10 cellular contexts compared by ENCODE assay signal in genomic region chr4:123554819-123555499, GRCh38.
DNase-seq lines count a peak whose midpoint lies in the region; ATAC-seq and TF ChIP-seq lines count a peak whose summit lies in the region.
"Had no signal": no experiment of that assay in that cellular context is flagged by ENCODE, and none has a peak within 500 bp of the region (broad histone marks: within the 10 kb centered on the region; RNA-seq: fewer than 3 reads in every experiment).

No MANE protein-coding gene starts in this region.

- H3K9me3 Mint-ChIP-seq in Caco-2 (ENCODE audit: unreplicated experiment), result no peaks in the 10 kb centered on the region
- no peaks in the 10 kb centered on the region for H3K9me3 Mint-ChIP-seq in activated CD8-positive, alpha-beta memory T cell treated with anti-CD3 and anti-CD28 coated beads, Interleukin-2, amount 10 ng/mL, durations not matched to agents 7 days and 5 days (ENCODE audit: low read depth)

- H3K27ac ChIP-seq in right cardiac atrium (ENCODE audit: low read length) (peak overlapping the region; percentile 53), prostate gland (peak overlapping the region; percentile 53 to 67)

- H3K27me3 ChIP-seq in Caco-2 (replicated peaks; ENCODE audit: control insufficient read depth, insufficient read depth, low read length), result no peaks in the 10 kb centered on the region
- H3K27me3 ChIP-seq in right cardiac atrium (ENCODE audit: control insufficient read depth, insufficient read depth), result no peaks in the 10 kb centered on the region
- no peaks in the 10 kb centered on the region for H3K27me3 ChIP-seq in prostate gland (replicated peaks; ENCODE audit: insufficient read depth)

- CTCF ChIA-PET in Caco-2 (lab: Charles Lee), result interaction anchor here (1.1 to 2.1 kb wide), 3 partner anchors 10 to 158 kb away, joined by 4 to 8 read pairs (median 4); partner anchors contain the start of gene SPRY1
- CTCF ChIA-PET in activated CD8-positive, alpha-beta memory T cell treated with anti-CD3 and anti-CD28 coated beads, Interleukin-2, amount 10 ng/mL, durations not matched to agents 7 days and 5 days (lab: Charles Lee), result interaction anchor here (0.7 to 1.7 kb wide), 3 partner anchors 9 to 158 kb away, joined by 3 to 13 read pairs (median 3); partner anchors contain the start of gene SPRY1

- ATAC-seq in right cardiac atrium, result peak; percentile 65 to 70
- ATAC-seq in activated CD8-positive, alpha-beta memory T cell treated with anti-CD3 and anti-CD28 coated beads, Interleukin-2, amount 10 ng/mL, durations not matched to agents 7 days and 5 days, result no peak

- no peak for DNase-seq in Caco-2
- peak; percentile 17 for DNase-seq in amniotic epithelial cell (ENCODE audit: low read depth)
- peak in 2 of 3 donors; percentile 38 to 65 for DNase-seq in right cardiac atrium
- peak; percentile 44 for DNase-seq in prostate gland (ENCODE audit: low spot score)
- no peak for DNase-seq in T-helper 1 cell
- no peak for DNase-seq in activated CD8-positive, alpha-beta memory T cell treated with anti-CD3 and anti-CD28 coated beads, Interleukin-2, amount 10 ng/mL, durations not matched to agents 7 days and 5 days
- DNase-seq in D341Med (ENCODE audit: low spot score), result no peak
- no peak for DNase-seq in NCI-H510A (lab: John Stamatoyannopoulos, UW)
- DNase-seq: activated T-cell treated with anti-CD3 and anti-CD28 coated beads for 4 hours; CD4-positive, alpha-beta memory T cell had no signal

- WGBS in right cardiac atrium, result 32% methylated on average over 10 of the region's 10 CpGs
- 10% methylated on average over 10 of the region's 10 CpGs for WGBS in prostate gland

- no peaks in the 10 kb centered on the region for H3K27me3 Mint-ChIP-seq in Caco-2 (ENCODE audit: insufficient read depth, unreplicated experiment)
- no peaks in the 10 kb centered on the region for H3K27me3 Mint-ChIP-seq in activated CD8-positive, alpha-beta memory T cell treated with anti-CD3 and anti-CD28 coated beads, Interleukin-2, amount 10 ng/mL, durations not matched to agents 7 days and 5 days
- H3K27me3 Mint-ChIP-seq: CD4-positive, alpha-beta memory T cell had no signal

- peaks cover 52% of the 10 kb centered on the region for H3K4me1 ChIP-seq in Caco-2
- H3K4me1 ChIP-seq in right cardiac atrium (ENCODE audit: control insufficient read depth, insufficient read depth, low read length), result peaks cover 4% of the 10 kb centered on the region
- H3K4me1 ChIP-seq in prostate gland (replicated peaks), result peaks cover 5% of the 10 kb centered on the region

- H3K36me3 ChIP-seq in Caco-2 (ENCODE audit: control insufficient read depth, insufficient read depth, low read length) (no peaks in the 10 kb centered on the region), prostate gland (no peaks in the 10 kb centered on the region)

- H3K4me3 Mint-ChIP-seq in Caco-2 (ENCODE audit: unreplicated experiment), result peak overlapping the region; percentile 73
- no peak overlapping the region for H3K4me3 Mint-ChIP-seq in activated CD8-positive, alpha-beta memory T cell treated with anti-CD3 and anti-CD28 coated beads, Interleukin-2, amount 10 ng/mL, durations not matched to agents 7 days and 5 days
- H3K4me3 Mint-ChIP-seq: CD4-positive, alpha-beta memory T cell had no signal

- peaks cover under 1% of the 10 kb centered on the region for H3K36me3 Mint-ChIP-seq in Caco-2 (ENCODE audit: insufficient read depth, unreplicated experiment)
- peaks cover 2% of the 10 kb centered on the region for H3K36me3 Mint-ChIP-seq in activated CD8-positive, alpha-beta memory T cell treated with anti-CD3 and anti-CD28 coated beads, Interleukin-2, amount 10 ng/mL, durations not matched to agents 7 days and 5 days
- H3K36me3 Mint-ChIP-seq: CD4-positive, alpha-beta memory T cell had no signal

- POLR2A ChIA-PET in Caco-2 (lab: Charles Lee), result interaction anchor here (0.6 to 1.9 kb wide), 4 partner anchors 9 to 460 kb away, joined by 3 to 7 read pairs (median 6); no protein-coding TSS in a partner anchor

- H3K27ac Mint-ChIP-seq in Caco-2 (ENCODE audit: unreplicated experiment), result peak overlapping the region; percentile 95
- H3K27ac Mint-ChIP-seq in activated CD8-positive, alpha-beta memory T cell treated with anti-CD3 and anti-CD28 coated beads, Interleukin-2, amount 10 ng/mL, durations not matched to agents 7 days and 5 days, result no peak overlapping the region
- H3K27ac Mint-ChIP-seq: CD4-positive, alpha-beta memory T cell had no signal

- H3K9me3 ChIP-seq in Caco-2, result no peaks in the 10 kb centered on the region
- no peaks in the 10 kb centered on the region for H3K9me3 ChIP-seq in right cardiac atrium (ENCODE audit: control insufficient read depth, low read length)
- no peaks in the 10 kb centered on the region for H3K9me3 ChIP-seq in prostate gland

- no peak for TF ChIP-seq POLR2A in prostate gland (IDR thresholded peaks at IDR 0.05)

- intact Hi-C loops in Caco-2 (cut with micrococcal nuclease; ENCODE audit: unreplicated experiment), result loop anchor here (1.0 to 2.0 kb wide), 6 partner anchors 8 to 206 kb away; no protein-coding TSS in a partner anchor
- intact Hi-C loops in right cardiac atrium (cut with DNase I), result loop anchor here in 1 of 4 donors (10.0 kb wide), 1 partner anchor 110 kb away; no protein-coding TSS in a partner anchor
- intact Hi-C loops in prostate gland (cut with DNase I), result no loop called here

- H3K4me1 Mint-ChIP-seq in Caco-2 (ENCODE audit: low read depth, unreplicated experiment), result peaks cover 51% of the 10 kb centered on the region
- peaks cover 31% of the 10 kb centered on the region for H3K4me1 Mint-ChIP-seq in activated CD8-positive, alpha-beta memory T cell treated with anti-CD3 and anti-CD28 coated beads, Interleukin-2, amount 10 ng/mL, durations not matched to agents 7 days and 5 days
- H3K4me1 Mint-ChIP-seq: CD4-positive, alpha-beta memory T cell had no signal

- H3K4me3 ChIP-seq in Caco-2 (ENCODE audit: low read depth, low read length), result no peak overlapping the region
- no peak overlapping the region for H3K4me3 ChIP-seq in right cardiac atrium (ENCODE audit: low read length)
- H3K4me3 ChIP-seq in prostate gland, result no peak overlapping the region

- TF ChIP-seq CTCF in Caco-2 (IDR thresholded peaks at IDR 0.05; ENCODE audit: insufficient read depth in 1 of 2, low read depth in 1 of 2, low read length in 1 of 2, severe bottlenecking in 1 of 2, unreplicated experiment in 1 of 2), result no peak
- TF ChIP-seq CTCF in prostate gland (IDR thresholded peaks at IDR 0.05), result no peak

- TSS peak; percentile 95 for BruUV-seq in Caco-2 (replicated peaks; lab: Mats Ljungman, UMichigan)

Comparison
In these comparisons a context has a peak if more than half of its experiments do, and no peak if none do; other contexts are left out.
1. DNase-seq: peak in amniotic epithelial cell (single experiment), right cardiac atrium (2 of 3) and prostate gland (single experiment); none in Caco-2 (0 of 2), T-helper 1 cell (0 of 5), activated CD8-positive, alpha-beta memory T cell treated with anti-CD3 and anti-CD28 coated beads, Interleukin-2, amount 10 ng/mL, durations not matched to agents 7 days and 5 days (single experiment), D341Med (single experiment) and NCI-H510A (single experiment).